Comparison of ENCODE assay signal across 8 cellular contexts in genomic region chr20:53623454-53624206, GRCh38. TPM values are rescaled to one million over a fixed set of nuclear protein-coding genes. Genes with fewer than 3 reads are reported as not detected.
A peak's percentile ranks its signal among the peaks of the same experiment; 100 is the strongest.
DNase-seq lines count a peak whose midpoint lies in the region; ATAC-seq, FAIRE-seq and TF ChIP-seq lines count a peak whose summit lies in the region.

No MANE protein-coding gene starts in this region.

- H3K27ac ChIP-seq in caudate nucleus (ENCODE audit: low read depth, low read length), result peak overlapping the region; percentile 65
- peak overlapping the region; percentile 91 for H3K27ac ChIP-seq in keratinocyte (ENCODE audit: control insufficient read depth, insufficient read depth, low read length)
- peak overlapping the region; percentile 78 for H3K27ac ChIP-seq in skeletal muscle tissue (ENCODE audit: low read depth, low read length)

- H3K4me3 Mint-ChIP-seq in T-helper 2 cell treated with Interferon-gamma antibody and Interleukin-4, amounts not matched to agents 5 μg/mL and 100 μg/mL, for 36 hours, result peak overlapping the region; percentile 82

- H3K27ac Mint-ChIP-seq in T-helper 2 cell treated with Interferon-gamma antibody and Interleukin-4, amounts not matched to agents 5 μg/mL and 100 μg/mL, for 36 hours, result peak overlapping the region; percentile 96

- H3K4me3 ChIP-seq in BE2C (ENCODE audit: low read depth, low read length) (peak overlapping the region; percentile 54), keratinocyte (ENCODE audit: control insufficient read depth in 2 of 3, extremely low read depth in 1 of 3, insufficient read depth in 2 of 3, low read depth in 1 of 3, low read length in 3 of 3) (peak overlapping the region in 2 of 3 experiments; percentile 47 to 63), skeletal muscle tissue (ENCODE audit: low read length in 3 of 3) (peak overlapping the region; percentile 41 to 77 (median 55))

- peak; percentile 60 for ATAC-seq in GM19324 (IDR thresholded peaks at IDR 0.05; ENCODE audit: low FRiP score, unreplicated experiment)
- no peak for ATAC-seq in HG03521 (IDR thresholded peaks at IDR 0.05; ENCODE audit: unreplicated experiment)

- H3K27me3 Mint-ChIP-seq in T-helper 2 cell treated with Interferon-gamma antibody and Interleukin-4, amounts not matched to agents 5 μg/mL and 100 μg/mL, for 36 hours (ENCODE audit: low read depth), result no peaks in the 10 kb centered on the region

- H3K9ac ChIP-seq in keratinocyte (ENCODE audit: control insufficient read depth, extremely low read depth, insufficient read depth, low read length) (peak overlapping the region; percentile 87), skeletal muscle tissue (ENCODE audit: low read depth in 1 of 3, low read length in 3 of 3) (peak overlapping the region; percentile 69 to 81 (median 73))

- H3K36me3 ChIP-seq in BE2C, result no peaks in the 10 kb centered on the region
- H3K36me3 ChIP-seq in keratinocyte (ENCODE audit: control insufficient read depth in 2 of 2, extremely low read depth in 1 of 2, insufficient read depth in 2 of 2, low read length in 2 of 2), result no peaks in the 10 kb centered on the region
- H3K36me3 ChIP-seq in skeletal muscle tissue (ENCODE audit: control insufficient read depth in 3 of 3, insufficient read depth in 3 of 3, low read length in 3 of 3), result no peaks in the 10 kb centered on the region

- peak overlapping the region; percentile 92 for H2AFZ ChIP-seq in keratinocyte (ENCODE audit: control insufficient read depth, low read length)

- peak overlapping the region; percentile 94 for H3K4me2 ChIP-seq in keratinocyte (ENCODE audit: control insufficient read depth, extremely low read depth, insufficient read depth, low read depth, low read length)

- FAIRE-seq in keratinocyte (lab: Jason Lieb, UNC), result peak; percentile 43

- H3K9me1 ChIP-seq in keratinocyte (ENCODE audit: control insufficient read depth, extremely low read depth, insufficient read depth, low read length), result no peaks in the 10 kb centered on the region

- no peaks in the 10 kb centered on the region for H3K36me3 Mint-ChIP-seq in T-helper 2 cell treated with Interferon-gamma antibody and Interleukin-4, amounts not matched to agents 5 μg/mL and 100 μg/mL, for 36 hours (ENCODE audit: low read depth)

- TF ChIP-seq CTCF in BE2C (IDR thresholded peaks at IDR 0.05; ENCODE audit: low read depth, low read length) (no peak), keratinocyte (optimal IDR thresholded peaks at IDR 0.05 in 1 of 3, IDR thresholded peaks at IDR 0.05 in 1 of 3, conservative IDR thresholded peaks at IDR 0.05 in 1 of 3; ENCODE audit: extremely low read depth in 1 of 3, insufficient read depth in 2 of 3, low read length in 3 of 3) (peak in 1 of 3 experiments; percentile 40)

- H3K9me3 Mint-ChIP-seq in T-helper 2 cell treated with Interferon-gamma antibody and Interleukin-4, amounts not matched to agents 5 μg/mL and 100 μg/mL, for 36 hours, result no peaks in the 10 kb centered on the region

- no peaks in the 10 kb centered on the region for H3K9me3 ChIP-seq in BE2C
- H3K9me3 ChIP-seq in keratinocyte (ENCODE audit: control insufficient read depth, low read depth, low read length), result no peaks in the 10 kb centered on the region
- no peaks in the 10 kb centered on the region for H3K9me3 ChIP-seq in skeletal muscle tissue (ENCODE audit: control insufficient read depth in 3 of 3, low read length in 3 of 3)

- H3K4me1 ChIP-seq in BE2C, result peaks cover 14% of the 10 kb centered on the region
- H3K4me1 ChIP-seq in keratinocyte (ENCODE audit: control insufficient read depth, extremely low read depth, insufficient read depth, low read length), result peaks cover 26% of the 10 kb centered on the region
- peaks cover 2 to 21% (median 9%) of the 10 kb centered on the region in 3 donors for H3K4me1 ChIP-seq in skeletal muscle tissue (ENCODE audit: control insufficient read depth in 3 of 3, insufficient read depth in 3 of 3, low read length in 3 of 3)

- H3K27me3 ChIP-seq in BE2C, result no peaks in the 10 kb centered on the region
- no peaks in the 10 kb centered on the region for H3K27me3 ChIP-seq in keratinocyte (ENCODE audit: control insufficient read depth, extremely low read depth, insufficient read depth, low read length)
- H3K27me3 ChIP-seq in skeletal muscle tissue (ENCODE audit: control insufficient read depth in 3 of 3, insufficient read depth in 3 of 3, low read length in 3 of 3), result no peaks in the 10 kb centered on the region

- DNase-seq in BE2C (peak; percentile 64), KG1 (lab: John Stamatoyannopoulos, UW) (peak; percentile 81), caudate nucleus (lab: John Stamatoyannopoulos, UW) (peak in 35 of 61 donors; percentile 1 to 47 (median 19)), keratinocyte (ENCODE audit: low read depth, low spot score) (no peak)
- DNase-seq in T-helper 2 cell treated with Interferon-gamma antibody and Interleukin-4, amounts not matched to agents 5 μg/mL and 100 μg/mL, for 36 hours (ENCODE audit: low spot score), result peak; percentile 36

- dilution Hi-C loops in keratinocyte (cut with MboI; ENCODE audit: extremely low pct_ligation_motif_present, low sequenced_read_pairs), result no loop called here

- no peaks in the 10 kb centered on the region for H3K79me2 ChIP-seq in keratinocyte (ENCODE audit: control insufficient read depth, insufficient read depth, low read length)

- H4K20me1 ChIP-seq in keratinocyte (ENCODE audit: control insufficient read depth, extremely low read depth, insufficient read depth, low read length), result no peaks in the 10 kb centered on the region

- peaks cover 41% of the 10 kb centered on the region for H3K4me1 Mint-ChIP-seq in T-helper 2 cell treated with Interferon-gamma antibody and Interleukin-4, amounts not matched to agents 5 μg/mL and 100 μg/mL, for 36 hours (ENCODE audit: low read depth)

RNA-seq across cellular contexts. Expression of gene ZNF217, which starts 30.0 kb away (rescaled TPM):
- polyA plus RNA-seq in BE2C (2012; ENCODE audit: insufficient read depth, insufficient read length, low read depth), result 12.8 TPM
- 16.9 to 19.1 TPM (median 17.3 TPM) in 3 replicates for polyA plus RNA-seq in keratinocyte
- 13.1 TPM for polyA plus RNA-seq in keratinocyte (2011; ENCODE audit: low read depth)
- polyA plus RNA-seq in keratinocyte (2011; cell fraction: cytosol; rRNA removed), result 7.4 and 10.7 TPM in 2 replicates
- polyA plus RNA-seq in keratinocyte (2011; cell fraction: nucleus; rRNA removed), result 25.3 and 32.5 TPM in 2 replicates
- 23.6 and 26.4 TPM in 2 replicates for polyA plus RNA-seq in keratinocyte (2012; ENCODE audit: low replicate concordance)
- 33.8 to 58.6 TPM (median 48.4 TPM) in 3 replicates for polyA minus RNA-seq in keratinocyte
- 14.0 TPM for polyA minus RNA-seq in keratinocyte (2011; cell fraction: cytosol; rRNA and poly(A)+ RNA removed)
- polyA minus RNA-seq in keratinocyte (2011; cell fraction: nucleus; rRNA and poly(A)+ RNA removed), result 53.1 and 94.6 TPM in 2 replicates
- 8.4 TPM for total RNA-seq in skeletal muscle tissue
